1 cellular context compared by ENCODE assay signal in the genomic region with DNA sequence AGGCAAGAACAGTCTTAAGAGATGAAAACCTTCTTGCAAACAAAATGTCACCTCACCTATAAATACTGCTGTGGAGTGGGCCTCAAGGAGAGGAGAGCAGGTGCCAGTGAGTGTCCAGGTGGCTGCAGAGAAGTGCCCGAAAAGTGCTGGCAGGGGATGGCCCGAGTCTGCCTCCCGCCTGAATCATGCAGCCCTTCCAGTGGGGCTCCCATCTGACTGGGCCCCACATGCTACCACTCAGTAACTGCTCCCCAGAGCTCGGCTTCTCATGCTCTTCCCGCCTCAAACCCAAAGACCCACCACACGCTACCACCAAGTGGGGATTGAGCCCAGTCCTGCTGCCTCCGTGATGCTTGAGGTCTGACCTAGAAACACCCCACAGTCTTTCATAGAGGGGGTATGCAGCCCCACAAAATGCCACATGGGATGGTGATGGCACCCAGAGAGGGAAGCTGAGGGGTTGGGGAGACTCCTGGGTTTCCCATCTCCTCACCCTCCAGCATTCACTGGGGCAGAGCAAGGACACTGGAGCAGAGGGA.
TF ChIP-seq lines count a peak whose summit lies in the region.

No MANE protein-coding gene starts in this region.

TF ChIP-seq in H1, 55 proteins besides CTCF, POLR2A, EP300 and RAD21:
- TF ChIP-seq ZNF274 (IDR thresholded peaks at IDR 0.05; ENCODE audit: borderline replicate concordance, extremely low read depth, low read length) (no peak), HDAC6 (IDR thresholded peaks at IDR 0.05; ENCODE audit: low read depth, low read length) (no peak), YY1 (IDR thresholded peaks at IDR 0.05; ENCODE audit: low read depth, low read length) (no peak), JUND (IDR thresholded peaks at IDR 0.05; ENCODE audit: low read length) (no peak), BRCA1 (IDR thresholded peaks at IDR 0.05; ENCODE audit: low read depth, low read length) (no peak), RBBP5 (IDR thresholded peaks at IDR 0.05; ENCODE audit: borderline replicate concordance, low read depth, low read length) (no peak), KDM1A (IDR thresholded peaks at IDR 0.05; ENCODE audit: borderline replicate concordance, low read length) (no peak), BACH1 (IDR thresholded peaks at IDR 0.05; ENCODE audit: low read length) (no peak), EGR1 (IDR thresholded peaks at IDR 0.05; ENCODE audit: borderline replicate concordance, low read depth, low read length) (no peak), KDM4A (IDR thresholded peaks at IDR 0.05; ENCODE audit: low read depth, low read length, severe bottlenecking) (no peak), TAF1 (IDR thresholded peaks at IDR 0.05; ENCODE audit: low read depth, low read length) (no peak), CREB1 (IDR thresholded peaks at IDR 0.05) (no peak), TBP (IDR thresholded peaks at IDR 0.05; ENCODE audit: low read depth, low read length) (no peak), POLR2AphosphoS5 (IDR thresholded peaks at IDR 0.05; ENCODE audit: low read depth, low read length) (no peak), MAX (IDR thresholded peaks at IDR 0.05) (no peak), E2F6 (IDR thresholded peaks at IDR 0.05) (no peak), BCL11A (IDR thresholded peaks at IDR 0.05; ENCODE audit: low read depth in 2 of 2, low read length in 2 of 2) (no peak)
- TF ChIP-seq, protein P1, sequence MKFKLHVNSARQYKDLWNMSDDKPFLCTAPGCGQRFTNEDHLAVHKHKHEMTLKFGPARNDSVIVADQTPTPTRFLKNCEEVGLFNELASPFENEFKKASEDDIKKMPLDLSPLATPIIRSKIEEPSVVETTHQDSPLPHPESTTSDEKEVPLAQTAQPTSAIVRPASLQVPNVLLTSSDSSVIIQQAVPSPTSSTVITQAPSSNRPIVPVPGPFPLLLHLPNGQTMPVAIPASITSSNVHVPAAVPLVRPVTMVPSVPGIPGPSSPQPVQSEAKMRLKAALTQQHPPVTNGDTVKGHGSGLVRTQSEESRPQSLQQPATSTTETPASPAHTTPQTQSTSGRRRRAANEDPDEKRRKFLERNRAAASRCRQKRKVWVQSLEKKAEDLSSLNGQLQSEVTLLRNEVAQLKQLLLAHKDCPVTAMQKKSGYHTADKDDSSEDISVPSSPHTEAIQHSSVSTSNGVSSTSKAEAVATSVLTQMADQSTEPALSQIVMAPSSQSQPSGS (IDR thresholded peaks at IDR 0.05; ENCODE audit: low read length) = no peak
